In the genomic region with DNA sequence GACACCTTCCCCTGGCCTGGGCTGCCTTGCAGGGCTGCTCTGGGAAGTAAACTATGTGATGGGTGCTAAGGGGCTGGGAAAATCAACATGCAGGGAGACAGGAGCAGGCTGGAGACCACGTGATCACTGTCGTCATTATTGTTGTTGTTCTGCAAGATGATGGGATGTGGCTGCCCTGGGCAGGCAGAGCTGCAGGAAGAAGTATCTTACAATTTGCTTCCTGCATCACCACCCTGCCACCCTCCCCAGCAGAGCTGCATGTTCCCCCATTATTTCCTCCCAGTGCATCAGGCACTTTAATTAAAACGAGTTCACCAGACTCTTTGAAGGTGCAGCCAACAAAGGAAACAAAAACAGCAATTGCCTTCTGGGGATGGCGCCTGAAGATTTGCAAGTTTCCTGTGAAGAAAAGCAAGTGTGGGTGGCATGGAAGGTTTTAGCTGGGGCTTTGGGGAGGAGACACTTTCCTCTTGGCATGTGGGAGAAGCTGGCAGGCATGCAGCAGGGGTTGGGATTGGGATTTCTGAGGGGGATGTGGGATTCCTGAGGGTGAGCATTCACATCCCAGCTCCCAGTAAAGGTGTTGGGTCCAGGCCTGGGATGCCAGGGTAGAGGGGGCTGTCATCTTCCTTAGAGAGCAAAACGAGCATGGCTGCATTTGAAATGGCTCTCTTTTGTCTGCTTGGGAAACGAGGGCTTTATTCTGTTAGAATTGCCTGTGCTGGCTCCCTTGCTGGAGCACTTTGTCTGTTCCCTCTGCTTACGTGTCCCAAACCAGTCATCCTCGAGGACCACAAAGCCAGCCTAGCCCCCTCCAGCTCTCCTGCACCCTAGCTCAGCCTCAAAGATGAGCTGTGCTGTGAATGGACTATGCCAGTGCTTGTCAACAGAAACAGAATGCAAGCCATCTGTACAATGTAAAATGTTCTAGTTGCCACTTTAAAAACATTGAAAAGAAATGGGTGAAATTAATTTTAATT, we compare ENCODE assay signal across 26 cellular contexts. TPM values are rescaled to one million over a fixed set of nuclear protein-coding genes. Genes with fewer than 3 reads are reported as not detected.
DNase-seq lines count a peak whose midpoint lies in the region; ATAC-seq, FAIRE-seq and TF ChIP-seq lines count a peak whose summit lies in the region.
"Had no signal": no experiment of that assay in that cellular context is flagged by ENCODE, and none has a peak within 500 bp of the region (broad histone marks: within the 10 kb centered on the region; RNA-seq: fewer than 3 reads in every experiment).

No MANE protein-coding gene starts in this region.

- no peaks in the 10 kb centered on the region for H3K36me3 Mint-ChIP-seq in activated naive CD4-positive, alpha-beta T cell treated with anti-CD3 and anti-CD28 coated beads, Interleukin-2, amount 50 U/mL, for 72 hours
- H3K36me3 Mint-ChIP-seq: CD14-positive monocyte, IgD-negative memory B cell, naive B cell had no signal

- TF ChIP-seq CTCF in H1 (IDR thresholded peaks at IDR 0.05; ENCODE audit: control extremely low read depth in 1 of 3, insufficient read depth in 1 of 3, low read depth in 1 of 3, low read length in 3 of 3) (no peak), Peyer's patch (IDR thresholded peaks at IDR 0.05) (no peak), spleen (IDR thresholded peaks at IDR 0.05 in 8 of 11, conservative IDR thresholded peaks at IDR 0.05 in 3 of 11) (no peak), tibial artery (IDR thresholded peaks at IDR 0.05) (no peak)

- TF ChIP-seq POLR2A in H1 (IDR thresholded peaks at IDR 0.05; ENCODE audit: control extremely low read depth in 1 of 2, low read depth in 2 of 2, low read length in 2 of 2): no peak
- no peak for TF ChIP-seq POLR2A in Peyer's patch (IDR thresholded peaks at IDR 0.05)
- no peak for TF ChIP-seq POLR2A in spleen (IDR thresholded peaks at IDR 0.05)

- no peaks in the 10 kb centered on the region; a peak in 1 of 7 replicates for H3K4me1 ChIP-seq in H1 (replicated peaks in 1 of 4; ENCODE audit: control insufficient read depth in 3 of 4, insufficient read depth in 4 of 4, low read length in 3 of 4)
- H3K4me1 ChIP-seq in Peyer's patch: no peaks in the 10 kb centered on the region
- peaks cover 0 to 4% (median 0%) of the 10 kb centered on the region in 6 donors for H3K4me1 ChIP-seq in spleen
- H3K4me1 ChIP-seq in tibial artery: peaks cover 0 to 3% (median 1%) of the 10 kb centered on the region in 4 donors
- H3K4me1 ChIP-seq: gastrocnemius medialis had no signal

- no peak overlapping the region for H4K91ac ChIP-seq in H1 (replicated peaks; ENCODE audit: insufficient read length, low read length)

- no peak overlapping the region for H3K14ac ChIP-seq in H1 (ENCODE audit: insufficient read length)

- CTCF ChIA-PET in H1 (lab: Charles Lee; ENCODE audit: partially characterized antibody): interaction anchor here (1.2 to 2.4 kb wide), 4 partner anchors 10 to 71 kb away, joined by 3 to 6 read pairs (median 5); no protein-coding TSS in a partner anchor

- no peak for FAIRE-seq in H1 (lab: Jason Lieb, UNC)
- FAIRE-seq: bronchial epithelial cell had no signal

- H4K20me1 ChIP-seq in H1 (replicated peaks in 1 of 2; ENCODE audit: control insufficient read depth in 1 of 2, insufficient read depth in 2 of 2, low read length in 2 of 2): no peaks in the 10 kb centered on the region

- H2BK15ac ChIP-seq in H1 (ENCODE audit: low read length): no peak overlapping the region

- no peak overlapping the region for H3K18ac ChIP-seq in H1 (ENCODE audit: extremely low read depth, low read length)

- no peak overlapping the region for H2BK120ac ChIP-seq in H1 (replicated peaks; ENCODE audit: low read depth, low read length)

- no peak overlapping the region for H2BK20ac ChIP-seq in H1 (ENCODE audit: low read length)

- H2BK12ac ChIP-seq in H1 (ENCODE audit: low read depth, low read length): no peak overlapping the region

- no peak overlapping the region for H3K23ac ChIP-seq in H1 (ENCODE audit: insufficient read length)

- H3K79me2 ChIP-seq in H1 (ENCODE audit: control insufficient read depth in 1 of 2, insufficient read depth in 2 of 2, low read length in 2 of 2): no peaks in the 10 kb centered on the region

- H3K23me2 ChIP-seq in H1 (ENCODE audit: low read depth, low read length): no peaks in the 10 kb centered on the region

- H3K56ac ChIP-seq in H1 (replicated peaks; ENCODE audit: insufficient read length, low read depth, low read length): no peak overlapping the region

- POLR2A ChIA-PET in H1 (lab: Charles Lee; ENCODE audit: partially characterized antibody): interaction anchor here (0.8 kb wide), 1 partner anchor 13 kb away, joined by 5 read pairs; no protein-coding TSS in a partner anchor

- H3K4me3 ChIP-seq in H1 (ENCODE audit: extremely low read depth in 1 of 4, insufficient read depth in 2 of 4, low read depth in 3 of 4, low read length in 4 of 4) (no peak overlapping the region; a peak in 1 of 8 replicates), Peyer's patch (no peak overlapping the region), spleen (no peak overlapping the region), tibial artery (no peak overlapping the region)
- H3K4me3 ChIP-seq: gastrocnemius medialis, left lung, sigmoid colon had no signal

- no peak for ATAC-seq in activated naive CD4-positive, alpha-beta T cell treated with anti-CD3 and anti-CD28 coated beads, Interleukin-2, amount 50 U/mL, for 72 hours
- ATAC-seq: gastrocnemius medialis had no signal

- H3K36me3 ChIP-seq in H1 (ENCODE audit: control insufficient read depth in 2 of 4, insufficient read depth in 4 of 4, low read length in 3 of 4): no peaks in the 10 kb centered on the region
- H3K36me3 ChIP-seq in Peyer's patch: no peaks in the 10 kb centered on the region
- no peaks in the 10 kb centered on the region for H3K36me3 ChIP-seq in spleen
- no peaks in the 10 kb centered on the region for H3K36me3 ChIP-seq in tibial artery
- H3K36me3 ChIP-seq: gastrocnemius medialis, left lung, sigmoid colon, WERI-Rb-1 had no signal

- no peak for TF ChIP-seq RAD21 in H1 (IDR thresholded peaks at IDR 0.05 in 1 of 2, conservative IDR thresholded peaks at IDR 0.05 in 1 of 2; ENCODE audit: low read depth in 2 of 2, low read length in 2 of 2)

- H3K9me3 ChIP-seq in H1 (ENCODE audit: insufficient read depth in 2 of 2, low read depth in 1 of 2, low read length in 1 of 2) (no peaks in the 10 kb centered on the region), Peyer's patch (no peaks in the 10 kb centered on the region), spleen (no peaks in the 10 kb centered on the region), tibial artery (no peaks in the 10 kb centered on the region)
- H3K9me3 ChIP-seq: gastrocnemius medialis, left lung, sigmoid colon, SK-N-SH had no signal

- H3K27ac Mint-ChIP-seq in activated naive CD4-positive, alpha-beta T cell treated with anti-CD3 and anti-CD28 coated beads, Interleukin-2, amount 50 U/mL, for 72 hours: peak overlapping the region; percentile 36 to 65
- H3K27ac Mint-ChIP-seq: HFFc6, IgD-negative memory B cell, naive B cell had no signal

- H3K9me3 Mint-ChIP-seq in activated naive CD4-positive, alpha-beta T cell treated with anti-CD3 and anti-CD28 coated beads, Interleukin-2, amount 50 U/mL, for 72 hours: peaks cover 0 to 6% of the 10 kb centered on the region in 2 donors
- H3K9me3 Mint-ChIP-seq: HFFc6, naive B cell had no signal

- 74% methylated on average over 8 of the region's 8 CpGs; no CpG with 5 or more reads in 1 of the 2 experiments for WGBS in H1 (ENCODE audit: extremely low coverage in 1 of 2, insufficient coverage in 1 of 2, insufficient read length in 1 of 2, insufficient replicate concordance in 2 of 2, low coverage in 1 of 2, low lambda C conversion rate in 2 of 2, missing lambda C conversion rate in 1 of 2), 2 experiments
- 33 to 41% (median 38%) methylated on average over 8 of the region's 8 CpGs for WGBS in spleen, 5 donors

- no peaks in the 10 kb centered on the region for H3K79me1 ChIP-seq in H1 (ENCODE audit: low read depth, low read length)

- TF ChIP-seq EP300 in H1 (IDR thresholded peaks at IDR 0.05; ENCODE audit: borderline replicate concordance in 1 of 2, low read depth in 2 of 2, low read length in 2 of 2): no peak

- H3K27ac ChIP-seq in H1 (ENCODE audit: low read depth, low read length): no peak overlapping the region
- no peak overlapping the region for H3K27ac ChIP-seq in Peyer's patch
- peak overlapping the region in 1 of 8 donors; percentile 45 for H3K27ac ChIP-seq in spleen
- H3K27ac ChIP-seq in tibial artery: no peak overlapping the region
- H3K27ac ChIP-seq: gastrocnemius medialis, left lung, WERI-Rb-1 had no signal

- intact Hi-C loops in spleen (cut with DNase I; ENCODE audit: low total_unique reads): no loop called here
- intact Hi-C loops in tibial artery (cut with DNase I; ENCODE audit: low total_unique reads): no loop called here

- no peak for DNase-seq in activated naive CD4-positive, alpha-beta T cell treated with anti-CD3 and anti-CD28 coated beads, Interleukin-2, amount 50 U/mL, for 72 hours (ENCODE audit: low spot score in 2 of 2)
- DNase-seq in activated naive CD4-positive, alpha-beta T cell treated with anti-CD3 and anti-CD28 coated beads, Interleukin-2, amount 50 U/mL, for 16 hours: no peak
- DNase-seq in NCI-H69 (lab: John Stamatoyannopoulos, UW): peak; percentile 23
- no peak for DNase-seq in H1 (ENCODE audit: low read depth in 1 of 2, low spot score in 2 of 2)
- peak; percentile 39 for DNase-seq in putamen (ENCODE audit: low spot score)
- no peak for DNase-seq in Peyer's patch
- DNase-seq in spleen: no peak
- no peak for DNase-seq in tibial artery
- DNase-seq: activated CD8-positive, alpha-beta memory T cell treated with anti-CD3 and anti-CD28 coated beads, Interleukin-2, amount 50 U/mL, for 48 hours; activated effector memory CD4-positive, alpha-beta T cell treated with anti-CD3 and anti-CD28 coated beads, Interleukin-2, amount 50 U/mL, for 16 hours; cortex of kidney; gastrocnemius medialis; HFFc6; left lung; MM.1S; naive B cell; NCI-H1436 treated with DMSO at 0.1 percent for 48 hours; NCI-H226; NCI-H82; sigmoid colon; SK-N-SH; trophoblast cell; WERI-Rb-1 had no signal

- H4K5ac ChIP-seq in H1 (ENCODE audit: insufficient read length, low read depth, low read length): no peak overlapping the region

- H3K27me3 ChIP-seq in H1 (replicated peaks in 1 of 4; ENCODE audit: control insufficient read depth in 3 of 4, extremely low read depth in 1 of 4, insufficient read depth in 3 of 4, low read length in 3 of 4) (no peaks in the 10 kb centered on the region; a peak in 1 of 7 replicates), Peyer's patch (no peaks in the 10 kb centered on the region), spleen (replicated peaks in 1 of 7) (peaks cover 0 to 16% (median 0%) of the 10 kb centered on the region in 7 donors), tibial artery (no peaks in the 10 kb centered on the region)
- H3K27me3 ChIP-seq: gastrocnemius medialis, left lung, sigmoid colon had no signal

- no peak overlapping the region for H2BK5ac ChIP-seq in H1 (ENCODE audit: low read depth, low read length)

- H3K4ac ChIP-seq in H1 (replicated peaks; ENCODE audit: insufficient read length, low read depth, low read length): no peak overlapping the region

- H3K9ac ChIP-seq in H1 (replicated peaks in 1 of 4; ENCODE audit: extremely low read depth in 1 of 4, low read depth in 3 of 4, low read length in 3 of 4): no peak overlapping the region
- H3K9ac ChIP-seq: SK-N-SH had no signal

- H2AFZ ChIP-seq in H1 (ENCODE audit: low read length): peak overlapping the region; percentile 61; the same call in 1 of the 2 replicates

- no peak overlapping the region for H3K4me2 ChIP-seq in H1 (ENCODE audit: insufficient read depth in 1 of 2, low read depth in 2 of 2, low read length in 2 of 2)
- H3K4me2 ChIP-seq: SK-N-SH had no signal

- H4K8ac ChIP-seq in H1 (ENCODE audit: extremely low read depth, insufficient read depth, low read length): no peak overlapping the region; the same call in 1 of the 2 replicates

- no peak overlapping the region for H2AK5ac ChIP-seq in H1 (ENCODE audit: low read depth, low read length)

RNA-seq across cellular contexts. Expression of a gene that starts 11.5 kb away (rescaled TPM):
- total RNA-seq in activated naive CD4-positive, alpha-beta T cell treated with anti-CD3 and anti-CD28 coated beads, Interleukin-2, amount 50 U/mL, for 72 hours: 10 to 100 TPM in 1 of 2 donors, 1 to 10 TPM in 1; 1.9 to 10.4 TPM
- 32.0 and 32.5 TPM in 2 replicates for total RNA-seq in H1 (2021; fragmentation: NEBNext Ultra II Directional; extraction: Animal tissue kit (Norgen Biotek cat#: 25700))
- polyA plus RNA-seq in H1 (2011; rRNA removed): 11.7 and 16.6 TPM in 2 replicates
- polyA plus RNA-seq in H1 (2011; cell fraction: cytosol; rRNA removed): 13.6 TPM
- 22.3 TPM for polyA plus RNA-seq in H1 (2011; cell fraction: nucleus; rRNA removed)
- 16.5 to 22.5 TPM (median 19.6 TPM) in 4 replicates for polyA plus RNA-seq in H1 (2012, experiment 1 of 2)
- 10.7 TPM for polyA plus RNA-seq in H1 (2012, experiment 2 of 2)
- 24.9 TPM for polyA plus RNA-seq in H1 (2013, experiment 1 of 2)
- 23.5 TPM for polyA plus RNA-seq in H1 (2013, experiment 2 of 2)
- 25.6 and 30.3 TPM in 2 replicates for polyA minus RNA-seq in H1 (2011; rRNA and poly(A)+ RNA removed)
- 14.3 TPM for polyA minus RNA-seq in H1 (2011; cell fraction: cytosol; rRNA and poly(A)+ RNA removed)
- polyA minus RNA-seq in H1 (2011; cell fraction: nucleus; rRNA and poly(A)+ RNA removed): 31.5 TPM
- total RNA-seq in Peyer's patch: 1 to 10 TPM; 1.2 to 6.2 (median 4.5) TPM
- 10 to 100 TPM in 4 of 7 donors, 1 to 10 TPM in 3; 3.0 to 16.4 (median 10.2) TPM for total RNA-seq in spleen
- 1 to 10 TPM; 1.8 to 3.5 (median 1.8) TPM for polyA plus RNA-seq in spleen
- polyA plus RNA-seq: CD14-positive monocyte had no signal

Comparison
In these comparisons a context has a peak if more than half of its experiments do, and no peak if none do; other contexts are left out.
1. DNase-seq: peak in NCI-H69 (single experiment) and putamen (single experiment); none in activated naive CD4-positive, alpha-beta T cell treated with anti-CD3 and anti-CD28 coated beads, Interleukin-2, amount 50 U/mL, for 72 hours (0 of 2), activated naive CD4-positive, alpha-beta T cell treated with anti-CD3 and anti-CD28 coated beads, Interleukin-2, amount 50 U/mL, for 16 hours (single experiment), H1 (0 of 2), Peyer's patch (0 of 3), spleen (single experiment) and tibial artery (0 of 2).